ENCODE assay signal across 7 cellular contexts in the genomic region with DNA sequence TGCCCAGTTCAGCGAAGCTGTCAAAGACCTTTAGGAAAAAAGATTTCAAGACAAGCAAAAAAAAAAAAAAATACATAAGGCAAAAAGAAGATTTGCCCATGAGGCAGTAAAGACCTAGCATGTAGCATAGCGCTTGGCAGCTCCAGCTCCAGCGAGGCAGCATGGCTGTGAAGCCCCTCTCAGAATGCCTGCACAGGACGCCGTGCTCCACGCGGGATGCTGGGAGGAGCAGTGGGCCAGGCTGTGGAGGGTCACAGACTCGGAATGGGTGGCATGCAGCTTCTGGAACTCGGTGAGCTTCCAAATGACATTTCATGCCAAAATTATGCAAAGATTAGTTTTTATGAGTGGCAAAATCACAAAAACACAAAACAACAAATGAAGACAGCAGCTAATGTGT.
"Had no signal": no experiment of that assay in that cellular context is flagged by ENCODE, and none has a peak within 500 bp of the region (broad histone marks: within the 10 kb centered on the region; RNA-seq: fewer than 3 reads in every experiment).

No MANE protein-coding gene starts in this region.

- H3K4me3 ChIP-seq: K562 had no signal

- DNase-seq: IMR-90, KBM-7, KG1 had no signal

- FAIRE-seq: HepG2, HTR-8/SVneo, K562 had no signal

- H3K27ac ChIP-seq: HL-60 had no signal
